In the genomic region with DNA sequence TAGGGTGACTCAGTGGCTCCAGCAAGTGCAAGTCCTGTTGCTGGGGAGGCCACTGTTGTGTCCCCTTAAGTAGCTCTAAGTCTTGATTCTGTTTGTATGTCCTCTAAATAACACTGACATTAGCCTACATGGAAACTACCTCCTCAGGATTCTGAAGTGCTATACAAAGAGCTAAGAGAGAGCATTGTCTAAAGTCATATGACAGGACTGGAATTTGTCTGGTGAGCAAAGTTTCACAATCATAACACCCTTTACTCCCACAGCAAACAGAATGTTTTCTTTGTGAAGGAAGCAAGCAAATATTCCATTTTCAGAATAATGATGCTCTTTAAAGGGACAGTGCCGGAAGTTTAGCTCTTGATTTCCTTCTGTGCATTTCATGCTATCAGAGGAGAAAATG, we compare ENCODE assay signal across 22 cellular contexts. TPM values are rescaled to one million over a fixed set of nuclear protein-coding genes. Genes with fewer than 3 reads are reported as not detected.
"Had no signal": no experiment of that assay in that cellular context is flagged by ENCODE, and none has a peak within 500 bp of the region (broad histone marks: within the 10 kb centered on the region; RNA-seq: fewer than 3 reads in every experiment).

No MANE protein-coding gene starts in this region.

- H3K36me3 ChIP-seq: brain microvascular endothelial cell, esophagus muscularis mucosa, transverse colon had no signal

- H3K9me3 ChIP-seq: mucosa of descending colon, transverse colon had no signal

- H3K4me1 ChIP-seq: esophagus muscularis mucosa, transverse colon had no signal

- H3K27ac ChIP-seq: brain microvascular endothelial cell, esophagus muscularis mucosa, transverse colon, VCaP had no signal

- DNase-seq: activated CD4-positive, alpha-beta memory T cell treated with anti-CD3 and anti-CD28 coated beads, Interleukin-2, amount 10 ng/mL, durations not matched to agents 7 days and 5 days; activated CD4-positive, alpha-beta T cell treated with anti-CD3 and anti-CD28 coated beads for 36 hours; activated naive CD4-positive, alpha-beta T cell treated with Interleukin-2 at 50 U/mL for 16 hours; activated T-cell treated with anti-CD3 and anti-CD28 coated beads, Interleukin-2, amount 50 U/mL, for 72 hours; amniotic stem cell; brain microvascular endothelial cell; endodermal cell; mucosa of descending colon; naive thymus-derived CD8-positive, alpha-beta T cell; right cardiac atrium; stimulated activated CD4-positive, alpha-beta T cell treated with anti-CD3 and anti-CD28 coated beads, Interleukin-2, amount 100 ng/mL, for 24 hours; stimulated activated naive B cell treated with anti-CD40 and anti-IgM and Interleukin-4, amounts not matched to agents 10 μg/mL and 1 μg/mL and 100 μg/mL, for 72 hours; T-cell; transverse colon had no signal

- H3K4me3 ChIP-seq: esophagus muscularis mucosa, lung, mucosa of descending colon, transverse colon had no signal

- H3K27me3 ChIP-seq: brain microvascular endothelial cell, esophagus muscularis mucosa, transverse colon had no signal

RNA-seq across cellular contexts. Expression of a gene that starts 23.4 kb away (rescaled TPM):
- total RNA-seq: activated CD4-positive, alpha-beta memory T cell treated with anti-CD3 and anti-CD28 coated beads, Interleukin-2, amount 10 ng/mL, durations not matched to agents 7 days and 5 days; activated CD4-positive, alpha-beta T cell treated with anti-CD3 and anti-CD28 coated beads for 36 hours; activated T-cell treated with anti-CD3 and anti-CD28 coated beads, Interleukin-2, amount 50 U/mL, for 72 hours; cerebellum; dermis microvascular lymphatic vessel endothelial cell; endodermal cell; esophagus muscularis mucosa; kidney epithelial cell; lung; mucosa of descending colon; naive thymus-derived CD8-positive, alpha-beta T cell; posterior vena cava; right cardiac atrium; subcutaneous adipose tissue; T-cell; transverse colon had no signal
- polyA plus RNA-seq: lung; naive thymus-derived CD8-positive, alpha-beta T cell; right cardiac atrium had no signal

RNA-seq across cellular contexts. Expression of a gene that starts 28.2 kb away (rescaled TPM):
- total RNA-seq: activated CD4-positive, alpha-beta memory T cell treated with anti-CD3 and anti-CD28 coated beads, Interleukin-2, amount 10 ng/mL, durations not matched to agents 7 days and 5 days; activated CD4-positive, alpha-beta T cell treated with anti-CD3 and anti-CD28 coated beads for 36 hours; activated T-cell treated with anti-CD3 and anti-CD28 coated beads, Interleukin-2, amount 50 U/mL, for 72 hours; cerebellum; dermis microvascular lymphatic vessel endothelial cell; endodermal cell; esophagus muscularis mucosa; kidney epithelial cell; lung; mucosa of descending colon; naive thymus-derived CD8-positive, alpha-beta T cell; posterior vena cava; right cardiac atrium; subcutaneous adipose tissue; T-cell; transverse colon had no signal
- polyA plus RNA-seq: lung; naive thymus-derived CD8-positive, alpha-beta T cell; right cardiac atrium had no signal

RNA-seq across cellular contexts. Expression of a gene that starts 33.1 kb away (rescaled TPM):
- total RNA-seq: activated CD4-positive, alpha-beta memory T cell treated with anti-CD3 and anti-CD28 coated beads, Interleukin-2, amount 10 ng/mL, durations not matched to agents 7 days and 5 days; activated CD4-positive, alpha-beta T cell treated with anti-CD3 and anti-CD28 coated beads for 36 hours; activated T-cell treated with anti-CD3 and anti-CD28 coated beads, Interleukin-2, amount 50 U/mL, for 72 hours; cerebellum; dermis microvascular lymphatic vessel endothelial cell; endodermal cell; esophagus muscularis mucosa; kidney epithelial cell; lung; mucosa of descending colon; naive thymus-derived CD8-positive, alpha-beta T cell; posterior vena cava; right cardiac atrium; subcutaneous adipose tissue; T-cell; transverse colon had no signal
- polyA plus RNA-seq: lung; naive thymus-derived CD8-positive, alpha-beta T cell; right cardiac atrium had no signal

RNA-seq across cellular contexts. Expression of a gene that starts 37.9 kb away (rescaled TPM):
- total RNA-seq: activated CD4-positive, alpha-beta memory T cell treated with anti-CD3 and anti-CD28 coated beads, Interleukin-2, amount 10 ng/mL, durations not matched to agents 7 days and 5 days; activated CD4-positive, alpha-beta T cell treated with anti-CD3 and anti-CD28 coated beads for 36 hours; activated T-cell treated with anti-CD3 and anti-CD28 coated beads, Interleukin-2, amount 50 U/mL, for 72 hours; cerebellum; dermis microvascular lymphatic vessel endothelial cell; endodermal cell; esophagus muscularis mucosa; kidney epithelial cell; lung; mucosa of descending colon; naive thymus-derived CD8-positive, alpha-beta T cell; posterior vena cava; right cardiac atrium; subcutaneous adipose tissue; T-cell; transverse colon had no signal
- polyA plus RNA-seq: lung; naive thymus-derived CD8-positive, alpha-beta T cell; right cardiac atrium had no signal
